In the genomic region with DNA sequence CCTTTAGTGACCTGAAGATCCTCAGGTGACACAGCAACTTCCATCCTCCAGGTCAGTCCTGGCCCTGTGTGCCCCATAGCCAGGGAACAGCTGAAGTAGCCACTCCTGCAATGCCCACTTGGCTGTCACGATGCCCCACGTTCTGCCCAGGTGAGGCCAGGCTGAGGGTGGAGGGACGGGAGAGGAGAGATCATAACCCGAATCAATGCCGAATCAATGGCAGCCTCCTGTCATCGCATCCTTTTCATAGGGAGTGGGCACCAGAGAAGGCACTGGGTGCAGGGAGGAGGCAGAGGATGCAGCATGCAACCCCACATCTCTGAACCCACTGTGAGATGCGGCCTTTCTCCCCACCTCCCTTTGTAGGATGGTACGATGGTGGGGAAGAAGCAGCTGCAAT, we compare ENCODE assay signal across 20 cellular contexts.
DNase-seq lines count a peak whose midpoint lies in the region; ATAC-seq, FAIRE-seq and TF ChIP-seq lines count a peak whose summit lies in the region.
"Had no signal": no experiment of that assay in that cellular context is flagged by ENCODE, and none has a peak within 500 bp of the region (broad histone marks: within the 10 kb centered on the region; RNA-seq: fewer than 3 reads in every experiment).

No MANE protein-coding gene starts in this region.

- peak; percentile 11 for ATAC-seq in activated naive CD8-positive, alpha-beta T cell treated with anti-CD3 and anti-CD28 coated beads, Interleukin-2, amount 50 U/mL, for 24 hours
- no peak for ATAC-seq in stimulated activated effector memory CD8-positive, alpha-beta T cell treated with anti-CD3 and anti-CD28 coated beads, Interleukin-12 subunit alpha, Interleukin-12 subunit beta, amount 100 ng/mL, for 72 hours
- ATAC-seq: HCT116 had no signal

- H3K27me3 Mint-ChIP-seq in activated naive CD8-positive, alpha-beta T cell treated with anti-CD3 and anti-CD28 coated beads, Interleukin-2, amount 50 U/mL, for 24 hours, result peaks cover 4% of the 10 kb centered on the region
- no peaks in the 10 kb centered on the region for H3K27me3 Mint-ChIP-seq in activated naive CD8-positive, alpha-beta T cell treated with anti-CD3 and anti-CD28 coated beads for 36 hours
- H3K27me3 Mint-ChIP-seq: CD4-positive, alpha-beta memory T cell had no signal

- no peak overlapping the region for H3K4me3 Mint-ChIP-seq in activated naive CD8-positive, alpha-beta T cell treated with anti-CD3 and anti-CD28 coated beads, Interleukin-2, amount 50 U/mL, for 24 hours
- no peak overlapping the region for H3K4me3 Mint-ChIP-seq in activated naive CD8-positive, alpha-beta T cell treated with anti-CD3 and anti-CD28 coated beads for 36 hours
- peak overlapping the region; percentile 27 for H3K4me3 Mint-ChIP-seq in stimulated activated effector memory CD8-positive, alpha-beta T cell treated with anti-CD3 and anti-CD28 coated beads, Interleukin-12 subunit alpha, Interleukin-12 subunit beta, amount 100 ng/mL, for 72 hours
- H3K4me3 Mint-ChIP-seq: H9 had no signal

- H3K27me3 ChIP-seq in bronchial epithelial cell (ENCODE audit: control insufficient read depth, insufficient read depth, low read length), result no peaks in the 10 kb centered on the region
- no peaks in the 10 kb centered on the region for H3K27me3 ChIP-seq in ovary

- no peak overlapping the region for H3K27ac ChIP-seq in ovary
- H3K27ac ChIP-seq: GM23248 had no signal

- TF ChIP-seq CTCF in bronchial epithelial cell (IDR thresholded peaks at IDR 0.05; ENCODE audit: insufficient read depth, low read length, severe bottlenecking), result no peak
- TF ChIP-seq CTCF in ovary (IDR thresholded peaks at IDR 0.05), result no peak

- peaks cover 9% of the 10 kb centered on the region for H3K4me1 Mint-ChIP-seq in activated naive CD8-positive, alpha-beta T cell treated with anti-CD3 and anti-CD28 coated beads, Interleukin-2, amount 50 U/mL, for 24 hours
- peaks cover 13% of the 10 kb centered on the region for H3K4me1 Mint-ChIP-seq in activated naive CD8-positive, alpha-beta T cell treated with anti-CD3 and anti-CD28 coated beads for 36 hours
- H3K4me1 Mint-ChIP-seq in stimulated activated effector memory CD8-positive, alpha-beta T cell treated with anti-CD3 and anti-CD28 coated beads, Interleukin-12 subunit alpha, Interleukin-12 subunit beta, amount 100 ng/mL, for 72 hours, result peaks cover 27% of the 10 kb centered on the region

- DNase-seq in activated naive CD8-positive, alpha-beta T cell treated with anti-CD3 and anti-CD28 coated beads, Interleukin-2, amount 50 U/mL, for 24 hours, result no peak
- no peak for DNase-seq in activated naive CD8-positive, alpha-beta T cell treated with anti-CD3 and anti-CD28 coated beads for 36 hours
- DNase-seq in bronchial epithelial cell (ENCODE audit: low read depth) (no peak), islet precursor cell (peak; percentile 32), ovary (no peak), NCI-H524 (lab: John Stamatoyannopoulos, UW) (no peak)
- no peak for DNase-seq in stimulated activated effector memory CD8-positive, alpha-beta T cell treated with anti-CD3 and anti-CD28 coated beads, Interleukin-12 subunit alpha, Interleukin-12 subunit beta, amount 100 ng/mL, for 72 hours (ENCODE audit: low spot score in 2 of 2)
- DNase-seq: 8988T, C1 segment of cervical spinal cord, Calu3, COR-L47, DMS53, DMS79 treated with DMSO at 0.1 percent for 48 hours, GF-D8, GM23248, H9 had no signal

- H3K36me3 ChIP-seq in bronchial epithelial cell (ENCODE audit: control insufficient read depth, insufficient read depth, low read length) (no peaks in the 10 kb centered on the region), ovary (no peaks in the 10 kb centered on the region)

- no peak overlapping the region for H3K4me3 ChIP-seq in bronchial epithelial cell (ENCODE audit: low read depth, low read length)
- no peak overlapping the region for H3K4me3 ChIP-seq in ovary
- H3K4me3 ChIP-seq: GM23248 had no signal

- H3K36me3 Mint-ChIP-seq in activated naive CD8-positive, alpha-beta T cell treated with anti-CD3 and anti-CD28 coated beads, Interleukin-2, amount 50 U/mL, for 24 hours (ENCODE audit: low read depth), result no peaks in the 10 kb centered on the region
- H3K36me3 Mint-ChIP-seq in activated naive CD8-positive, alpha-beta T cell treated with anti-CD3 and anti-CD28 coated beads for 36 hours, result no peaks in the 10 kb centered on the region
- H3K36me3 Mint-ChIP-seq in stimulated activated effector memory CD8-positive, alpha-beta T cell treated with anti-CD3 and anti-CD28 coated beads, Interleukin-12 subunit alpha, Interleukin-12 subunit beta, amount 100 ng/mL, for 72 hours, result no peaks in the 10 kb centered on the region
- H3K36me3 Mint-ChIP-seq: CD4-positive, alpha-beta memory T cell had no signal

- no peak for TF ChIP-seq EP300 in ovary (IDR thresholded peaks at IDR 0.05)

- WGBS in ovary, 3 donors, result 92 to 94% (median 93%) methylated on average over 8 of the region's 8 CpGs

- H3K4me1 ChIP-seq in ovary (ENCODE audit: insufficient read depth), result no peaks in the 10 kb centered on the region

- H3K9me3 ChIP-seq in ovary, result no peaks in the 10 kb centered on the region

- intact Hi-C loops in ovary (cut with DNase I), result no loop called here

- no peak overlapping the region for H3K27ac Mint-ChIP-seq in activated naive CD8-positive, alpha-beta T cell treated with anti-CD3 and anti-CD28 coated beads, Interleukin-2, amount 50 U/mL, for 24 hours
- H3K27ac Mint-ChIP-seq in activated naive CD8-positive, alpha-beta T cell treated with anti-CD3 and anti-CD28 coated beads for 36 hours, result no peak overlapping the region
- no peak overlapping the region for H3K27ac Mint-ChIP-seq in stimulated activated effector memory CD8-positive, alpha-beta T cell treated with anti-CD3 and anti-CD28 coated beads, Interleukin-12 subunit alpha, Interleukin-12 subunit beta, amount 100 ng/mL, for 72 hours
- H3K27ac Mint-ChIP-seq: H9 had no signal

- no peak for TF ChIP-seq POLR2A in ovary (IDR thresholded peaks at IDR 0.05)

- no peaks in the 10 kb centered on the region for H3K9me3 Mint-ChIP-seq in activated naive CD8-positive, alpha-beta T cell treated with anti-CD3 and anti-CD28 coated beads, Interleukin-2, amount 50 U/mL, for 24 hours
- H3K9me3 Mint-ChIP-seq in activated naive CD8-positive, alpha-beta T cell treated with anti-CD3 and anti-CD28 coated beads for 36 hours, result no peaks in the 10 kb centered on the region
- H3K9me3 Mint-ChIP-seq in stimulated activated effector memory CD8-positive, alpha-beta T cell treated with anti-CD3 and anti-CD28 coated beads, Interleukin-12 subunit alpha, Interleukin-12 subunit beta, amount 100 ng/mL, for 72 hours, result no peaks in the 10 kb centered on the region
- H3K9me3 Mint-ChIP-seq: CD4-positive, alpha-beta memory T cell; H9 had no signal

- peak; percentile 18 for FAIRE-seq in bronchial epithelial cell (lab: Jason Lieb, UNC)
- FAIRE-seq: GM12891, H1 had no signal
